Comparison of ENCODE assay signal across 1 cellular context in the genomic region with DNA sequence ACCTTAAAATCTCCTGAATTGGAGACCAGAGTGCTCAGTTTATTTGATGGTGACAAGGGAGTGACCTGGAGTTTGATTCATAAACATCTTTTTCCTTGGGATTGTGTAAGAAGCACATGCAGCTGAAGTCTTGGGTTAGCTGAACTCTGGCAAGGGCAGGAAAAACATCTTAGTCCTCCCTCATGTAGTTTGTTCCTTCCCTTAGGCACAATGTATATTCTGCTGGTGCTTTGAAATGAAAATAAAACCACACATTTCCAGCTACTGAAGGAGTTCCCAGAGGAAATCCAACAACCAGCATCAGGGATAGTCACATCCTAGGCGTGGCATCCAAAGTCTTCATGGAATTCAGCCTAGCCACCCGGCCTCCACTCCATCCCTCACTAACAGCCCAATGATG.
TF ChIP-seq lines count a peak whose summit lies in the region.

No MANE protein-coding gene starts in this region.

TF ChIP-seq in IMR-90, 13 proteins besides CTCF, POLR2A, EP300 and RAD21 (continued from another document):
- no peak for TF ChIP-seq BHLHE40 (IDR thresholded peaks at IDR 0.05; ENCODE audit: low read depth, low read length)
- TF ChIP-seq, protein P1, sequence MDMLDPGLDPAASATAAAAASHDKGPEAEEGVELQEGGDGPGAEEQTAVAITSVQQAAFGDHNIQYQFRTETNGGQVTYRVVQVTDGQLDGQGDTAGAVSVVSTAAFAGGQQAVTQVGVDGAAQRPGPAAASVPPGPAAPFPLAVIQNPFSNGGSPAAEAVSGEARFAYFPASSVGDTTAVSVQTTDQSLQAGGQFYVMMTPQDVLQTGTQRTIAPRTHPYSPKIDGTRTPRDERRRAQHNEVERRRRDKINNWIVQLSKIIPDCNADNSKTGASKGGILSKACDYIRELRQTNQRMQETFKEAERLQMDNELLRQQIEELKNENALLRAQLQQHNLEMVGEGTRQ (IDR thresholded peaks at IDR 0.05; ENCODE audit: low read depth, low read length), result no peak
- no peak for TF ChIP-seq NFE2L2 (IDR thresholded peaks at IDR 0.05; ENCODE audit: low read depth, low read length)
- no peak for TF ChIP-seq RFX5 (IDR thresholded peaks at IDR 0.05; ENCODE audit: low read depth, low read length)
- TF ChIP-seq MAZ (IDR thresholded peaks at IDR 0.05; ENCODE audit: borderline replicate concordance, low read depth, low read length), result no peak
